Comparison of ENCODE assay signal across 10 cellular contexts in genomic region chr19:7636317-7636690, GRCh38. TPM values are rescaled to one million over a fixed set of nuclear protein-coding genes. Genes with fewer than 3 reads are reported as not detected.
A peak's percentile ranks its signal among the peaks of the same experiment; 100 is the strongest.
DNase-seq lines count a peak whose midpoint lies in the region; TF ChIP-seq lines count a peak whose summit lies in the region.
"Had no signal": no experiment of that assay in that cellular context is flagged by ENCODE, and none has a peak within 500 bp of the region (broad histone marks: within the 10 kb centered on the region; RNA-seq: fewer than 3 reads in every experiment).

No MANE protein-coding gene starts in this region.

- TF ChIP-seq CTCF in kidney epithelial cell (IDR thresholded peaks at IDR 0.05; ENCODE audit: insufficient read depth, low read length, poor library complexity, severe bottlenecking) (no peak), transverse colon (IDR thresholded peaks at IDR 0.05) (no peak)

- H3K4me3 Mint-ChIP-seq in activated T-cell treated with anti-CD3 and anti-CD28 coated beads, Interleukin-2, amount 50 U/mL, for 24 hours: peak overlapping the region; percentile 85
- peak overlapping the region; percentile 85 for H3K4me3 Mint-ChIP-seq in activated T-helper 1 cell treated with anti-CD3 and anti-CD28 coated beads, Interleukin-12 subunit alpha, Interleukin-12 subunit beta, Interleukin-2, Interleukin-4 antibody, amounts not matched to agents 30 ng/mL and 10 ng/mL and 1 ng/mL, durations not matched to agents 14 hours and 24 hours and 36 hours

- TF ChIP-seq EP300 in transverse colon (IDR thresholded peaks at IDR 0.05; ENCODE audit: low read depth): no peak

- H3K36me3 ChIP-seq in kidney epithelial cell (ENCODE audit: control insufficient read depth, insufficient read depth, low read length): no peaks in the 10 kb centered on the region
- H3K36me3 ChIP-seq in transverse colon: no peaks in the 10 kb centered on the region
- H3K36me3 ChIP-seq in H7 (replicated peaks; ENCODE audit: control insufficient read depth, insufficient read depth, low read length): peaks cover 3% of the 10 kb centered on the region

- H3K9me3 Mint-ChIP-seq in activated T-cell treated with anti-CD3 and anti-CD28 coated beads, Interleukin-2, amount 50 U/mL, for 24 hours: no peaks in the 10 kb centered on the region
- no peaks in the 10 kb centered on the region for H3K9me3 Mint-ChIP-seq in activated T-helper 1 cell treated with anti-CD3 and anti-CD28 coated beads, Interleukin-12 subunit alpha, Interleukin-12 subunit beta, Interleukin-2, Interleukin-4 antibody, amounts not matched to agents 30 ng/mL and 10 ng/mL and 1 ng/mL, durations not matched to agents 14 hours and 24 hours and 36 hours

- H3K27me3 ChIP-seq in kidney epithelial cell (ENCODE audit: control insufficient read depth, insufficient read depth, low read length): peaks cover 3% of the 10 kb centered on the region
- peaks cover 11% of the 10 kb centered on the region for H3K27me3 ChIP-seq in transverse colon
- peaks cover 19% of the 10 kb centered on the region for H3K27me3 ChIP-seq in H7 (ENCODE audit: control insufficient read depth, insufficient read depth, low read length)

- H3K27ac ChIP-seq in transverse colon: peak overlapping the region; percentile 83 to 93 (median 88)

- intact Hi-C loops in activated T-helper 1 cell treated with anti-CD3 and anti-CD28 coated beads, Interleukin-12 subunit alpha, Interleukin-12 subunit beta, Interleukin-2, Interleukin-4 antibody, amounts not matched to agents 30 ng/mL and 10 ng/mL and 1 ng/mL, durations not matched to agents 14 hours and 24 hours and 36 hours (cut with micrococcal nuclease): loop anchor here (2.0 kb wide), 1 partner anchor 32 kb away; no protein-coding TSS in a partner anchor
- intact Hi-C loops in transverse colon (cut with DNase I; ENCODE audit: low total_unique reads): no loop called here

- no peaks in the 10 kb centered on the region for H3K27me3 Mint-ChIP-seq in activated T-cell treated with anti-CD3 and anti-CD28 coated beads, Interleukin-2, amount 50 U/mL, for 24 hours
- no peaks in the 10 kb centered on the region for H3K27me3 Mint-ChIP-seq in activated T-helper 1 cell treated with anti-CD3 and anti-CD28 coated beads, Interleukin-12 subunit alpha, Interleukin-12 subunit beta, Interleukin-2, Interleukin-4 antibody, amounts not matched to agents 30 ng/mL and 10 ng/mL and 1 ng/mL, durations not matched to agents 14 hours and 24 hours and 36 hours (ENCODE audit: insufficient read depth)

- H3K4me3 ChIP-seq in kidney epithelial cell (ENCODE audit: low read depth, low read length): peak overlapping the region; percentile 78
- peak overlapping the region in 1 of 4 donors; percentile 80 for H3K4me3 ChIP-seq in transverse colon
- no peak overlapping the region for H3K4me3 ChIP-seq in H7 (ENCODE audit: insufficient read depth, low read depth, low read length)

- H3K4me1 Mint-ChIP-seq in activated T-cell treated with anti-CD3 and anti-CD28 coated beads, Interleukin-2, amount 50 U/mL, for 24 hours (ENCODE audit: low read depth): peaks cover 34% of the 10 kb centered on the region
- peaks cover 35% of the 10 kb centered on the region for H3K4me1 Mint-ChIP-seq in activated T-helper 1 cell treated with anti-CD3 and anti-CD28 coated beads, Interleukin-12 subunit alpha, Interleukin-12 subunit beta, Interleukin-2, Interleukin-4 antibody, amounts not matched to agents 30 ng/mL and 10 ng/mL and 1 ng/mL, durations not matched to agents 14 hours and 24 hours and 36 hours (ENCODE audit: low read depth)

- H3K9me3 ChIP-seq in transverse colon: no peaks in the 10 kb centered on the region
- H3K9me3 ChIP-seq: gastroesophageal sphincter had no signal

- in situ Hi-C loops in transverse colon (cut with MboI; ENCODE audit: low pct_ligation_motif_present in 1 of 4, low pct_unique_long_range_greater_than_20kb in 1 of 4, low sequenced_read_pairs in 3 of 4): no loop called here

- no peak for DNase-seq in activated T-cell treated with anti-CD3 and anti-CD28 coated beads, Interleukin-2, amount 50 U/mL, for 24 hours
- no peak for DNase-seq in activated T-cell treated with anti-CD3 and anti-CD28 coated beads, Interleukin-2, amount 50 U/mL, for 1 hour
- DNase-seq in activated T-helper 1 cell treated with anti-CD3 and anti-CD28 coated beads, Interleukin-12 subunit alpha, Interleukin-12 subunit beta, Interleukin-2, Interleukin-4 antibody, amounts not matched to agents 30 ng/mL and 10 ng/mL and 1 ng/mL, durations not matched to agents 14 hours and 24 hours and 36 hours (ENCODE audit: low spot score): no peak
- DNase-seq in kidney epithelial cell (ENCODE audit: low read depth) (no peak), transverse colon (no peak), NCI-H1048 (lab: John Stamatoyannopoulos, UW) (no peak), GM19240 (ENCODE audit: insufficient read length, low spot score) (no peak), H7 (no peak)

- peaks cover 0 to 8% (median 5%) of the 10 kb centered on the region in 4 donors for H3K4me1 ChIP-seq in transverse colon

- H3K36me3 Mint-ChIP-seq in activated T-cell treated with anti-CD3 and anti-CD28 coated beads, Interleukin-2, amount 50 U/mL, for 24 hours (ENCODE audit: low read depth): peaks cover 41% of the 10 kb centered on the region
- H3K36me3 Mint-ChIP-seq in activated T-helper 1 cell treated with anti-CD3 and anti-CD28 coated beads, Interleukin-12 subunit alpha, Interleukin-12 subunit beta, Interleukin-2, Interleukin-4 antibody, amounts not matched to agents 30 ng/mL and 10 ng/mL and 1 ng/mL, durations not matched to agents 14 hours and 24 hours and 36 hours (ENCODE audit: low read depth): peaks cover 8% of the 10 kb centered on the region

- H3K27ac Mint-ChIP-seq in activated T-cell treated with anti-CD3 and anti-CD28 coated beads, Interleukin-2, amount 50 U/mL, for 24 hours: peak overlapping the region; percentile 92
- peak overlapping the region; percentile 77 for H3K27ac Mint-ChIP-seq in activated T-helper 1 cell treated with anti-CD3 and anti-CD28 coated beads, Interleukin-12 subunit alpha, Interleukin-12 subunit beta, Interleukin-2, Interleukin-4 antibody, amounts not matched to agents 30 ng/mL and 10 ng/mL and 1 ng/mL, durations not matched to agents 14 hours and 24 hours and 36 hours

- no peak for TF ChIP-seq POLR2A in transverse colon (IDR thresholded peaks at IDR 0.05)

- WGBS in transverse colon (ENCODE audit: low coverage in 1 of 2), 2 donors: 78 to 80% methylated on average over 1 to 16 of the region's 16 CpGs

RNA-seq across cellular contexts. Expression of gene STXBP2, which starts 0.6 kb away (rescaled TPM):
- total RNA-seq in activated T-helper 1 cell treated with anti-CD3 and anti-CD28 coated beads, Interleukin-12 subunit alpha, Interleukin-12 subunit beta, Interleukin-2, Interleukin-4 antibody, amounts not matched to agents 30 ng/mL and 10 ng/mL and 1 ng/mL, durations not matched to agents 14 hours and 24 hours and 36 hours: 101 and 102 TPM in 2 replicates
- 65.7 and 73.9 TPM in 2 replicates for total RNA-seq in kidney epithelial cell
- 100 to 1,000 TPM; 132 to 303 (median 205) TPM for total RNA-seq in transverse colon
- total RNA-seq in H7 (2014; rRNA removed; shearing (Covaris generic)): 17.3 and 25.9 TPM in 2 replicates

RNA-seq across cellular contexts. Expression of gene PCP2, which starts 2.8 kb away (rescaled TPM):
- 0.34 and 1.4 TPM in 2 replicates for total RNA-seq in activated T-helper 1 cell treated with anti-CD3 and anti-CD28 coated beads, Interleukin-12 subunit alpha, Interleukin-12 subunit beta, Interleukin-2, Interleukin-4 antibody, amounts not matched to agents 30 ng/mL and 10 ng/mL and 1 ng/mL, durations not matched to agents 14 hours and 24 hours and 36 hours
- 0.75 TPM in 1 of 2 replicates, not detected in the other for total RNA-seq in kidney epithelial cell
- total RNA-seq in transverse colon: 10 to 100 TPM in 1 of 4 donors, 1 to 10 TPM in 1, not detected in 2; 4.1 to 14.2 TPM
- not detected in 2 replicates for total RNA-seq in H7 (2014; rRNA removed; shearing (Covaris generic))
- total RNA-seq: gastroesophageal sphincter, skeletal muscle tissue had no signal

RNA-seq across cellular contexts. Expression of gene PET100, which starts 6.7 kb away (rescaled TPM):
- 88.5 and 93.4 TPM in 2 replicates for total RNA-seq in activated T-helper 1 cell treated with anti-CD3 and anti-CD28 coated beads, Interleukin-12 subunit alpha, Interleukin-12 subunit beta, Interleukin-2, Interleukin-4 antibody, amounts not matched to agents 30 ng/mL and 10 ng/mL and 1 ng/mL, durations not matched to agents 14 hours and 24 hours and 36 hours
- 9.9 and 30.2 TPM in 2 replicates for total RNA-seq in kidney epithelial cell
- 10 to 100 TPM in 2 of 4 donors, not detected in 2; 16.4 to 48.0 TPM for total RNA-seq in transverse colon
- 24.0 and 27.7 TPM in 2 replicates for total RNA-seq in H7 (2014; rRNA removed; shearing (Covaris generic))

RNA-seq across cellular contexts. Expression of gene XAB2, which starts 7.0 kb away (rescaled TPM):
- 50.7 and 51.2 TPM in 2 replicates for total RNA-seq in activated T-helper 1 cell treated with anti-CD3 and anti-CD28 coated beads, Interleukin-12 subunit alpha, Interleukin-12 subunit beta, Interleukin-2, Interleukin-4 antibody, amounts not matched to agents 30 ng/mL and 10 ng/mL and 1 ng/mL, durations not matched to agents 14 hours and 24 hours and 36 hours
- 48.1 and 53.5 TPM in 2 replicates for total RNA-seq in kidney epithelial cell
- total RNA-seq in transverse colon: 100 to 1,000 TPM in 1 of 4 donors, 10 to 100 TPM in 3; 27.8 to 123 (median 57.3) TPM
- 79.6 and 81.1 TPM in 2 replicates for total RNA-seq in H7 (2014; rRNA removed; shearing (Covaris generic))

RNA-seq across cellular contexts. Expression of gene RETN, which starts 32.5 kb away (rescaled TPM):
- not detected in 2 replicates for total RNA-seq in activated T-helper 1 cell treated with anti-CD3 and anti-CD28 coated beads, Interleukin-12 subunit alpha, Interleukin-12 subunit beta, Interleukin-2, Interleukin-4 antibody, amounts not matched to agents 30 ng/mL and 10 ng/mL and 1 ng/mL, durations not matched to agents 14 hours and 24 hours and 36 hours
- total RNA-seq in kidney epithelial cell (1.7 TPM in 1 of 2 replicates, not detected in the other), transverse colon (not detected)
- not detected in 2 replicates for total RNA-seq in H7 (2014; rRNA removed; shearing (Covaris generic))
- total RNA-seq: gastroesophageal sphincter had no signal
